ENCODE assay signal across 27 cellular contexts in genomic region chr13:48189122-48189521, GRCh38. TPM values are rescaled to one million over a fixed set of nuclear protein-coding genes. Genes with fewer than 3 reads are reported as not detected.
A peak's percentile ranks its signal among the peaks of the same experiment; 100 is the strongest.
DNase-seq lines count a peak whose midpoint lies in the region; ATAC-seq, FAIRE-seq and TF ChIP-seq lines count a peak whose summit lies in the region.
"Had no signal": no experiment of that assay in that cellular context is flagged by ENCODE, and none has a peak within 500 bp of the region (broad histone marks: within the 10 kb centered on the region; RNA-seq: fewer than 3 reads in every experiment).

No MANE protein-coding gene starts in this region.

- no peaks in the 10 kb centered on the region for H3K27me3 ChIP-seq in CD4-positive, alpha-beta T cell (ENCODE audit: control insufficient read depth, insufficient read depth, low read length)
- H3K27me3 ChIP-seq in CD8-positive, alpha-beta T cell (ENCODE audit: insufficient read depth, low read length): no peaks in the 10 kb centered on the region
- no peaks in the 10 kb centered on the region for H3K27me3 ChIP-seq in small intestine (ENCODE audit: control insufficient read depth in 2 of 2, insufficient read depth in 2 of 2, low read length in 2 of 2)
- H3K27me3 ChIP-seq: BE2C, BLaER1 had no signal

- WGBS in small intestine, 3 donors: 13 to 48% (median 25%) methylated on average over 1 of the region's 1 CpG

- no peaks in the 10 kb centered on the region for H3K27me3 Mint-ChIP-seq in CD4-positive, alpha-beta T cell
- no peaks in the 10 kb centered on the region for H3K27me3 Mint-ChIP-seq in CD8-positive, alpha-beta T cell (ENCODE audit: low read depth)
- H3K27me3 Mint-ChIP-seq in T-helper 17 cell (no peaks in the 10 kb centered on the region), immature natural killer cell (ENCODE audit: low read depth in 3 of 3) (peaks cover 0 to 3% (median 0%) of the 10 kb centered on the region in 3 donors)
- H3K27me3 Mint-ChIP-seq: CD8-positive, alpha-beta memory T cell had no signal

- peaks cover 74% of the 10 kb centered on the region for H3K4me1 Mint-ChIP-seq in CD4-positive, alpha-beta T cell (ENCODE audit: low read depth)
- H3K4me1 Mint-ChIP-seq in CD8-positive, alpha-beta T cell (ENCODE audit: low read depth): peaks cover 62% of the 10 kb centered on the region
- H3K4me1 Mint-ChIP-seq in T-helper 17 cell (peaks cover 40% of the 10 kb centered on the region), immature natural killer cell (peaks cover 46 to 47% of the 10 kb centered on the region in 2 donors)

- peaks cover 2% of the 10 kb centered on the region for H3K9me3 Mint-ChIP-seq in CD4-positive, alpha-beta T cell
- no peaks in the 10 kb centered on the region for H3K9me3 Mint-ChIP-seq in CD8-positive, alpha-beta T cell
- peaks cover 0 to 2% (median 0%) of the 10 kb centered on the region in 6 donors for H3K9me3 Mint-ChIP-seq in immature natural killer cell
- H3K9me3 Mint-ChIP-seq: CD14-positive monocyte; CD8-positive, alpha-beta memory T cell had no signal

- TF ChIP-seq CTCF in CD4-positive, alpha-beta T cell (IDR thresholded peaks at IDR 0.05): no peak
- no peak for TF ChIP-seq CTCF in CD8-positive, alpha-beta T cell (IDR thresholded peaks at IDR 0.05)

- POLR2A ChIA-PET in CD4-positive, alpha-beta T cell (lab: Charles Lee): interaction anchor here (0.8 to 4.5 kb wide), 5 partner anchors 32 to 62 kb away, joined by 3 to 26 read pairs (median 6); partner anchors contain the start of gene ITM2B
- POLR2A ChIA-PET in CD8-positive, alpha-beta T cell (lab: Charles Lee): interaction anchor here (1.1 to 3.1 kb wide), 5 partner anchors 12 to 43 kb away, joined by 3 to 11 read pairs (median 4); no protein-coding TSS in a partner anchor

- peaks cover 64% of the 10 kb centered on the region for H3K4me1 ChIP-seq in CD8-positive, alpha-beta T cell (ENCODE audit: insufficient read depth, low read length)
- peaks cover 4 to 7% of the 10 kb centered on the region in 2 donors for H3K4me1 ChIP-seq in small intestine (ENCODE audit: control insufficient read depth in 2 of 2, insufficient read depth in 1 of 2, low read depth in 1 of 2, low read length in 1 of 2)
- H3K4me1 ChIP-seq: BE2C had no signal

- no peak overlapping the region for H3K4me3 ChIP-seq in CD8-positive, alpha-beta T cell (ENCODE audit: low read depth, low read length)
- H3K4me3 ChIP-seq in small intestine (ENCODE audit: low read depth in 1 of 2, low read length in 2 of 2): no peak overlapping the region
- H3K4me3 ChIP-seq: BLaER1, GM12878 had no signal

- FAIRE-seq in small intestine (lab: Jason Lieb, UNC): peak; percentile 80
- FAIRE-seq: A204.1, GM12878, GM12892, GM18507 had no signal

- H3K36me3 ChIP-seq in CD8-positive, alpha-beta T cell (ENCODE audit: insufficient read depth, low read length): no peaks in the 10 kb centered on the region
- H3K36me3 ChIP-seq in small intestine (ENCODE audit: control insufficient read depth in 2 of 2, insufficient read depth in 2 of 2, low read length in 2 of 2): no peaks in the 10 kb centered on the region
- H3K36me3 ChIP-seq: BE2C, BLaER1 had no signal

- DNase-seq in CD4-positive, alpha-beta T cell: no peak
- DNase-seq in CD8-positive, alpha-beta T cell: no peak
- DNase-seq in T-helper 17 cell (no peak), small intestine (peak; percentile 79), NCI-H2081 (lab: John Stamatoyannopoulos, UW) (no peak), immature natural killer cell (no peak)
- DNase-seq: 8988T; ACHN; BE2C; C1 segment of cervical spinal cord; CD4-positive, CD25-positive, alpha-beta regulatory T cell; CD8-positive, alpha-beta memory T cell; COR-L47; DMS 273 treated with DMSO at 0.1 percent for 48 hours; DMS153; DMS53; DMS79; DND-41; EL; GDM1 had no signal

- no peaks in the 10 kb centered on the region for H3K36me3 Mint-ChIP-seq in CD4-positive, alpha-beta T cell (ENCODE audit: low read depth)
- no peaks in the 10 kb centered on the region for H3K36me3 Mint-ChIP-seq in CD8-positive, alpha-beta T cell
- H3K36me3 Mint-ChIP-seq in T-helper 17 cell (ENCODE audit: low read depth) (no peaks in the 10 kb centered on the region), immature natural killer cell (no peaks in the 10 kb centered on the region)
- H3K36me3 Mint-ChIP-seq: CD14-positive monocyte; CD4-positive, CD25-positive, alpha-beta regulatory T cell; CD8-positive, alpha-beta memory T cell had no signal

- H3K27ac ChIP-seq in CD4-positive, alpha-beta T cell (ENCODE audit: low read depth, low read length): no peak overlapping the region
- H3K27ac ChIP-seq in CD8-positive, alpha-beta T cell (ENCODE audit: low read depth, low read length): no peak overlapping the region
- H3K27ac ChIP-seq in small intestine (ENCODE audit: low read depth in 1 of 2, low read length in 1 of 2): no peak overlapping the region
- H3K27ac ChIP-seq: BLaER1 had no signal

- ATAC-seq in CD4-positive, alpha-beta T cell (ENCODE audit: poor library complexity): no peak
- no peak for ATAC-seq in CD8-positive, alpha-beta T cell
- ATAC-seq in T-helper 17 cell (no peak), HG03378 (IDR thresholded peaks at IDR 0.05; ENCODE audit: unreplicated experiment) (no peak)
- ATAC-seq: GM12878 had no signal

- H3K9me3 ChIP-seq in CD4-positive, alpha-beta T cell (ENCODE audit: control insufficient read depth, low read length): no peaks in the 10 kb centered on the region
- H3K9me3 ChIP-seq in CD8-positive, alpha-beta T cell (ENCODE audit: low read length): no peaks in the 10 kb centered on the region
- H3K9me3 ChIP-seq in T-helper 17 cell (ENCODE audit: control insufficient read depth, low read length, poor library complexity, severe bottlenecking): no peaks in the 10 kb centered on the region
- no peaks in the 10 kb centered on the region for H3K9me3 ChIP-seq in small intestine (ENCODE audit: control insufficient read depth, low read depth)
- H3K9me3 ChIP-seq: BE2C, BLaER1 had no signal

- intact Hi-C loops in CD4-positive, alpha-beta T cell (cut with DNase I, micrococcal nuclease): no loop called here
- intact Hi-C loops in CD8-positive, alpha-beta T cell (cut with DNase I, micrococcal nuclease): no loop called here

- CTCF ChIA-PET in CD4-positive, alpha-beta T cell (lab: Charles Lee): interaction anchor here (1.0 kb wide), 1 partner anchor 32 kb away, joined by 3 read pairs; no protein-coding TSS in a partner anchor
- CTCF ChIA-PET in CD8-positive, alpha-beta T cell (lab: Charles Lee): interaction anchor here (1.1 to 1.7 kb wide), 3 partner anchors 32 to 151 kb away, joined by 4 to 9 read pairs (median 5); partner anchors contain the start of genes ITM2B and NUDT15

- peak overlapping the region; percentile 89 for H3K27ac Mint-ChIP-seq in CD4-positive, alpha-beta T cell
- peak overlapping the region; percentile 85 for H3K27ac Mint-ChIP-seq in CD8-positive, alpha-beta T cell
- H3K27ac Mint-ChIP-seq in T-helper 17 cell: peak overlapping the region; percentile 49
- H3K27ac Mint-ChIP-seq in immature natural killer cell: no peak overlapping the region
- H3K27ac Mint-ChIP-seq: CD14-positive monocyte had no signal

- no peak overlapping the region for H3K4me3 Mint-ChIP-seq in CD4-positive, alpha-beta T cell
- no peak overlapping the region for H3K4me3 Mint-ChIP-seq in CD8-positive, alpha-beta T cell
- H3K4me3 Mint-ChIP-seq in T-helper 17 cell (no peak overlapping the region), immature natural killer cell (no peak overlapping the region)
- H3K4me3 Mint-ChIP-seq: CD14-positive monocyte had no signal

RNA-seq across cellular contexts. Expression of gene ITM2B, which starts 43.9 kb away (rescaled TPM):
- total RNA-seq in CD4-positive, alpha-beta T cell: 100 to 1,000 TPM; 305 to 323 TPM
- 100 to 1,000 TPM; 280 to 308 TPM for total RNA-seq in CD8-positive, alpha-beta T cell
- total RNA-seq in T-helper 17 cell: 100 to 1,000 TPM; 396 to 450 TPM
- polyA plus RNA-seq in small intestine: 100 to 1,000 TPM; 288 to 437 (median 349) TPM
- 1,000 to 10,000 TPM in 1 of 3 donors, 100 to 1,000 TPM in 2; 850 to 1,055 (median 878) TPM for polyA plus RNA-seq in immature natural killer cell

Comparison
In these comparisons a context has a peak if more than half of its experiments do, and no peak if none do; other contexts are left out.
1. H3K27ac Mint-ChIP-seq: peak in CD4-positive, alpha-beta T cell (single experiment), CD8-positive, alpha-beta T cell (single experiment) and T-helper 17 cell (single experiment); none in immature natural killer cell (0 of 6).